In the genomic region with DNA sequence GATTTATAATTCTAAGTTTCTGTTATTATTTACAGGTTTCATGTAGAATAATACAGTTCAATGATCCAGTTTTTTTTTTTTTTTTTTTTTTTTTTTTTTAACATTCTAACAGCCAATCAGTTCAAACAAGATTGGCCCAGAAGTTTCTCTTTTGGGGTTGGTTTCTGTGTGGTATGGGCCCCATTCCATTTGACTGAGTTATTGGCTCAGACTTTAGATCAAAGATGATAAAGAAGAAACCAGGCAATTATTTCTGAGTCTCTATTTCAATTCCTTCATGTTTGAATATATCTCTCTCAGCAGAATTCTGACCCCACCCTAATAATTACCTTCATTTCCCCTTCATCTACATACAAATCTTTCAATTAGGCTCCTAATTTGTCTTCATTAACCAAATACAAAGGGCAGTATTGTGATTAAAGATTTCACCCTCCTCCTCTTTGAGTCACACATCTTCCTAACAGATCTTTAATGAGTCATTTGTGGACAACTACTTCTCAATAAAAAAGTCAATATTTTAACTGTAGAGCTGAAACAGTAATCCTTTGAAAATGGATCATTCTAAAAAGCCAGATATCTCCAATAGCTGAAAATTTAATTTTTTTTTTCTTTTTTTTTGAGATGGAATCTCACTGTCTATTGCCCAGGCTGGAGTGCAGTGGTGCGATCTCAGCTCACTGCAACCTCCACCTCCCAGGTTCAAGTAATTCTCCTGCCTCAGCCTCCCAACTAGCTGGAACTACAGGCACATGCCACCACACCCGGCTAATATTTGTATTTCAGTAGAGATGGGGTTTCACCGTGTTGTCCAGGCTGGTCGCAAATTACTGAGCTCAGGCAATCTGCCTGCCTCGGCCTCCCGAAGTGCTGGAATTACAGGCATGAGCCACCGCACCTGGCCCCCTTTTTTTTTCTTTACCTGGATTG, we compare ENCODE assay signal across 13 cellular contexts.
DNase-seq lines count a peak whose midpoint lies in the region; TF ChIP-seq lines count a peak whose summit lies in the region.
"Had no signal": no experiment of that assay in that cellular context is flagged by ENCODE, and none has a peak within 500 bp of the region (broad histone marks: within the 10 kb centered on the region; RNA-seq: fewer than 3 reads in every experiment).

No MANE protein-coding gene starts in this region.

- in situ Hi-C loops in brain microvascular endothelial cell (cut with HindIII; ENCODE audit: low pct_ligation_motif_present, low sequenced_read_pairs): no loop called here

- peak overlapping the region; percentile 8 for H3K4me3 Mint-ChIP-seq in Calu3 (ENCODE audit: low read depth, unreplicated experiment)
- H3K4me3 Mint-ChIP-seq: activated CD8-positive, alpha-beta T cell treated with anti-CD3 and anti-CD28 coated beads for 36 hours; activated naive CD8-positive, alpha-beta T cell treated with anti-CD3 and anti-CD28 coated beads for 36 hours; activated T-cell treated with anti-CD3 and anti-CD28 coated beads, Interleukin-2, amount 50 U/mL, for 72 hours had no signal

- no peaks in the 10 kb centered on the region for H3K27me3 ChIP-seq in brain microvascular endothelial cell (replicated peaks)
- H3K27me3 ChIP-seq in kidney epithelial cell (ENCODE audit: control insufficient read depth, insufficient read depth, low read length): no peaks in the 10 kb centered on the region
- H3K27me3 ChIP-seq in Peyer's patch: no peaks in the 10 kb centered on the region
- H3K27me3 ChIP-seq: left lung had no signal

- no peaks in the 10 kb centered on the region for H3K4me1 ChIP-seq in Peyer's patch
- H3K4me1 ChIP-seq: left lung had no signal

- no peak for TF ChIP-seq POLR2A in Peyer's patch (IDR thresholded peaks at IDR 0.05)

- no peaks in the 10 kb centered on the region for H3K27me3 Mint-ChIP-seq in Calu3 (ENCODE audit: unreplicated experiment)
- H3K27me3 Mint-ChIP-seq: activated CD8-positive, alpha-beta T cell treated with anti-CD3 and anti-CD28 coated beads for 36 hours; activated naive CD8-positive, alpha-beta T cell treated with anti-CD3 and anti-CD28 coated beads for 36 hours had no signal

- peak overlapping the region; percentile 83 for H3K27ac Mint-ChIP-seq in Calu3 (ENCODE audit: unreplicated experiment)
- H3K27ac Mint-ChIP-seq: activated CD8-positive, alpha-beta T cell treated with anti-CD3 and anti-CD28 coated beads for 36 hours; activated naive CD8-positive, alpha-beta T cell treated with anti-CD3 and anti-CD28 coated beads for 36 hours; activated T-cell treated with anti-CD3 and anti-CD28 coated beads, Interleukin-2, amount 50 U/mL, for 72 hours had no signal

- intact Hi-C loops in Calu3 (cut with micrococcal nuclease; ENCODE audit: unreplicated experiment): loop anchor here (1.0 to 10.0 kb wide), 5 partner anchors 131 to 1323 kb away; no protein-coding TSS in a partner anchor

- H3K36me3 ChIP-seq in brain microvascular endothelial cell (replicated peaks): no peaks in the 10 kb centered on the region
- H3K36me3 ChIP-seq in kidney epithelial cell (ENCODE audit: control insufficient read depth, insufficient read depth, low read length): no peaks in the 10 kb centered on the region
- H3K36me3 ChIP-seq in Peyer's patch: no peaks in the 10 kb centered on the region
- H3K36me3 ChIP-seq: left lung had no signal

- BruUV-seq in Calu3 (replicated peaks; lab: Mats Ljungman, UMichigan): no TSS peak

- H3K9me3 ChIP-seq in Peyer's patch: no peaks in the 10 kb centered on the region

- H3K9me3 Mint-ChIP-seq in Calu3 (ENCODE audit: low read depth, unreplicated experiment): peaks cover 10% of the 10 kb centered on the region

- CTCF ChIA-PET in Calu3 (lab: Charles Lee): interaction anchor here (0.8 to 1.1 kb wide), 3 partner anchors 12 to 787 kb away, joined by 3 to 7 read pairs (median 3); no protein-coding TSS in a partner anchor

- TF ChIP-seq CTCF in Calu3 (IDR thresholded peaks at IDR 0.05; ENCODE audit: unreplicated experiment): no peak
- TF ChIP-seq CTCF in brain microvascular endothelial cell (IDR thresholded peaks at IDR 0.05; ENCODE audit: low read depth, low read length, missing control alignments): no peak
- TF ChIP-seq CTCF in kidney epithelial cell (IDR thresholded peaks at IDR 0.05; ENCODE audit: insufficient read depth, low read length, poor library complexity, severe bottlenecking): no peak
- TF ChIP-seq CTCF in Peyer's patch (IDR thresholded peaks at IDR 0.05): no peak

- H3K4me3 ChIP-seq in brain microvascular endothelial cell (ENCODE audit: low read depth, low read length) (no peak overlapping the region), kidney epithelial cell (ENCODE audit: low read depth, low read length) (no peak overlapping the region), Peyer's patch (no peak overlapping the region)
- H3K4me3 ChIP-seq: left lung had no signal

- DNase-seq in Calu3 (peak; percentile 30), HT1080 (ENCODE audit: low read depth) (peak; percentile 78), brain microvascular endothelial cell (peak; percentile 57), kidney epithelial cell (ENCODE audit: low read depth) (peak; percentile 7), COR-L47 (lab: John Stamatoyannopoulos, UW) (no peak), Peyer's patch (no peak), NCI-H1694 (lab: John Stamatoyannopoulos, UW) (no peak), mesenteric fat pad (ENCODE audit: low spot score) (no peak)
- DNase-seq: activated CD8-positive, alpha-beta T cell treated with anti-CD3 and anti-CD28 coated beads for 36 hours; activated naive CD8-positive, alpha-beta T cell treated with anti-CD3 and anti-CD28 coated beads for 36 hours; activated T-cell treated with anti-CD3 and anti-CD28 coated beads, Interleukin-2, amount 50 U/mL, for 72 hours; effector CD4-positive, alpha-beta T cell had no signal

- no peaks in the 10 kb centered on the region for H3K36me3 Mint-ChIP-seq in Calu3 (ENCODE audit: insufficient read depth, unreplicated experiment)
- H3K36me3 Mint-ChIP-seq: activated naive CD8-positive, alpha-beta T cell treated with anti-CD3 and anti-CD28 coated beads for 36 hours had no signal

- H3K4me1 Mint-ChIP-seq in Calu3 (ENCODE audit: low read depth, unreplicated experiment): peaks cover 54% of the 10 kb centered on the region
- H3K4me1 Mint-ChIP-seq: activated naive CD8-positive, alpha-beta T cell treated with anti-CD3 and anti-CD28 coated beads for 36 hours had no signal

- H3K27ac ChIP-seq in brain microvascular endothelial cell (peak overlapping the region; percentile 48), Peyer's patch (no peak overlapping the region)
- H3K27ac ChIP-seq: left lung had no signal

Comparison
In these comparisons a context has a peak if more than half of its experiments do, and no peak if none do; other contexts are left out.
1. DNase-seq: peak in Calu3 (single experiment), HT1080 (single experiment), brain microvascular endothelial cell (single experiment) and kidney epithelial cell (single experiment); none in COR-L47 (single experiment), Peyer's patch (0 of 3), NCI-H1694 (single experiment) and mesenteric fat pad (single experiment).